Comparison of ENCODE assay signal across 22 cellular contexts in the genomic region with DNA sequence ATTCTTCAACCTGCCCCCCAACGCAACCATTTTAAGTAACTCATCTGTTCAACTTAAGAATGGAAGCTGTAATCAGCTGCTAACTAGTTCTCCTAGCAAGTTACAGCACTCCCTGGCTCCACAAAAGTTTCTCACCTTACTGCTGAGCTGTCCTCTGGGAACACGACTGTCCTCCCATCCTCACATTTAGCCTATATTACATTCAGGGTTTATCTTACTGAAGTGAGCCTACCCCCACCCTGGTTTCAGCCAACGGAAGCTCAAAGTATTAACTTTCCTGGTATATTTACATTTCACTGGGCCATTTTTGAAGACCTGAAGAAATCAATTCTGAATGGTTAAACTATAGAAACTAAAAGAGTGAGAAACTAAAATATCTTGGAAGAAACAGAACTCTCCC.
DNase-seq lines count a peak whose midpoint lies in the region; ATAC-seq, FAIRE-seq and TF ChIP-seq lines count a peak whose summit lies in the region.
"Had no signal": no experiment of that assay in that cellular context is flagged by ENCODE, and none has a peak within 500 bp of the region (broad histone marks: within the 10 kb centered on the region; RNA-seq: fewer than 3 reads in every experiment).

No MANE protein-coding gene starts in this region.

- WGBS in GM12878 (ENCODE audit: insufficient coverage, insufficient replicate concordance, low lambda C conversion rate, missing lambda C conversion rate) = 50% methylated on average over 3 of the region's 3 CpGs

- H3K4me3 ChIP-seq in Karpas-422 (ENCODE audit: low read length) (peak overlapping the region; percentile 47), GM12878 (no peak overlapping the region), osteoblast (ENCODE audit: insufficient read depth, low read length) (no peak overlapping the region)
- H3K4me3 ChIP-seq: HAP-1, K562 had no signal

- BruUV-seq in GM12878 (replicated peaks; lab: Mats Ljungman, UMichigan) = no TSS peak

- H3K4me2 ChIP-seq in Karpas-422 (ENCODE audit: low read depth, low read length, poor library complexity, severe bottlenecking) (peak overlapping the region; percentile 75), GM12878 (ENCODE audit: control insufficient read depth, insufficient read depth) (no peak overlapping the region; the same call in 1 of the 2 replicates), osteoblast (ENCODE audit: insufficient read depth, low read length) (no peak overlapping the region)

- H3K27me3 ChIP-seq in Karpas-422 (ENCODE audit: low read length) = no peaks in the 10 kb centered on the region
- no peaks in the 10 kb centered on the region for H3K27me3 ChIP-seq in GM12878 (replicated peaks in 1 of 2; ENCODE audit: control insufficient read depth in 2 of 2, insufficient read depth in 2 of 2, low read length in 1 of 2)
- no peaks in the 10 kb centered on the region for H3K27me3 ChIP-seq in osteoblast (ENCODE audit: insufficient read depth, low read length)

- H3K27ac ChIP-seq in Karpas-422 (ENCODE audit: low read length) (peak overlapping the region; percentile 96), GM12878 (ENCODE audit: control insufficient read depth, insufficient read depth) (0 out of 2 replicates have a peak overlapping the region, but pooled peaks have one; percentile 11), osteoblast (ENCODE audit: low read depth, low read length) (no peak overlapping the region)
- H3K27ac ChIP-seq: C4-2B, RWPE1 had no signal

- no peak for TF ChIP-seq CTCF in GM12878 (IDR thresholded peaks at IDR 0.05 in 2 of 3, conservative IDR thresholded peaks at IDR 0.05 in 1 of 3; ENCODE audit: control insufficient read depth in 2 of 3, extremely low read depth in 1 of 3, insufficient read depth in 1 of 3, low read depth in 3 of 3, low read length in 3 of 3)
- no peak for TF ChIP-seq CTCF in osteoblast (IDR thresholded peaks at IDR 0.05; ENCODE audit: extremely low read depth, low read depth, low read length)

- POLR2A ChIA-PET in GM12878 (lab: Charles Lee) = interaction anchor here (0.8 to 2.1 kb wide), 2 partner anchors 41 to 62 kb away, joined by 3 to 6 read pairs; no protein-coding TSS in a partner anchor

- no peak; the same call in 2 of the 3 replicates for ATAC-seq in GM12878
- no peak for ATAC-seq in GM18502 (IDR thresholded peaks at IDR 0.05; ENCODE audit: poor library complexity, unreplicated experiment)
- ATAC-seq: K562, PC-3 had no signal

- H2AFZ ChIP-seq in Karpas-422 (ENCODE audit: low read length) (peak overlapping the region; percentile 72), GM12878 (ENCODE audit: control insufficient read depth, low read depth, low read length) (peak overlapping the region; percentile 61), osteoblast (ENCODE audit: low read length) (peak overlapping the region; percentile 33)

- DNase-seq in GM12892 (ENCODE audit: insufficient read length) = no peak
- peak; percentile 71 for DNase-seq in Karpas-422
- no peak for DNase-seq in GM12878 (ENCODE audit: low read depth, low spot score)
- no peak for DNase-seq in osteoblast (ENCODE audit: insufficient read length, low spot score, missing footprints)
- DNase-seq in AG20443 (ENCODE audit: low spot score) = no peak
- DNase-seq in NCI-H2227 (lab: John Stamatoyannopoulos, UW; ENCODE audit: unreplicated experiment) = no peak
- DNase-seq: ACHN, AML-193, NCI-H1092, NCI-H146, NCI-H2081, NCI-H510A, NCI-H774, PC-3, T-helper 1 cell, T1000 had no signal

- H4K20me1 ChIP-seq in Karpas-422 (ENCODE audit: insufficient read depth, low read depth, low read length) (no peaks in the 10 kb centered on the region), GM12878 (ENCODE audit: control insufficient read depth, insufficient read depth) (no peaks in the 10 kb centered on the region), osteoblast (ENCODE audit: insufficient read depth, low read length) (no peaks in the 10 kb centered on the region)

- in situ Hi-C loops in GM12878 (cut with MboI) = no loop called here

- intact Hi-C loops in GM12878 (cut with micrococcal nuclease; ENCODE audit: unreplicated experiment) = no loop called here

- H3K9me3 ChIP-seq in Karpas-422 (ENCODE audit: low read length) (peaks cover 5% of the 10 kb centered on the region; the same call in 1 of the 2 replicates), GM12878 (replicated peaks; ENCODE audit: control insufficient read depth, insufficient read depth, low read length) (peaks cover 3% of the 10 kb centered on the region; the same call in 2 of the 3 replicates), osteoblast (ENCODE audit: low read depth, low read length) (no peaks in the 10 kb centered on the region)
- H3K9me3 ChIP-seq: HAP-1 had no signal

- RAD21 ChIA-PET in GM12878 (lab: Charles Lee; ENCODE audit: unreplicated experiment) = interaction anchor here (0.7 to 1.9 kb wide), 6 partner anchors 9 to 41 kb away, joined by 3 to 7 read pairs (median 4); no protein-coding TSS in a partner anchor

- no peaks in the 10 kb centered on the region for H3K9me2 ChIP-seq in Karpas-422 (replicated peaks; ENCODE audit: insufficient read depth, low read length)

- FAIRE-seq in GM12892 (lab: Jason Lieb, UNC) (peak; percentile 63), GM12878 (lab: Jason Lieb, UNC) (no peak)
- FAIRE-seq: D721Med, K562 had no signal

- CTCF ChIA-PET in GM12878 (lab: Yijun Ruan, JAX) = interaction anchor here (0.8 to 2.9 kb wide), 4 partner anchors 12 to 1894 kb away, joined by 3 to 11 read pairs (median 4); no protein-coding TSS in a partner anchor

- no peaks in the 10 kb centered on the region for H3K36me3 ChIP-seq in Karpas-422 (ENCODE audit: insufficient read depth, low read length)
- no peaks in the 10 kb centered on the region for H3K36me3 ChIP-seq in GM12878 (ENCODE audit: control insufficient read depth in 2 of 2, insufficient read depth in 2 of 2, low read length in 1 of 2)
- H3K36me3 ChIP-seq in osteoblast (ENCODE audit: insufficient read depth, low read length) = no peaks in the 10 kb centered on the region
- H3K36me3 ChIP-seq: HAP-1 had no signal

- H3K79me2 ChIP-seq in Karpas-422 (ENCODE audit: low read length) (0 out of 2 replicates have a peak, but pooled peaks cover 1% of the 10 kb centered on the region), GM12878 (ENCODE audit: control insufficient read depth, insufficient read depth, low read length) (no peaks in the 10 kb centered on the region), osteoblast (ENCODE audit: insufficient read depth, low read length) (no peaks in the 10 kb centered on the region)

- H3K4me1 ChIP-seq in Karpas-422 (ENCODE audit: low read length) = peaks cover 55% of the 10 kb centered on the region
- peaks cover 13% of the 10 kb centered on the region for H3K4me1 ChIP-seq in GM12878 (ENCODE audit: control insufficient read depth, insufficient read depth, low read length)
- no peaks in the 10 kb centered on the region for H3K4me1 ChIP-seq in osteoblast (ENCODE audit: insufficient read depth, low read length)
- H3K4me1 ChIP-seq: HAP-1 had no signal

- SMC1A ChIA-PET in GM12878 (lab: Charles Lee; ENCODE audit: uncharacterized antibody, unreplicated experiment) = interaction anchor here (0.8 to 3.1 kb wide), 9 partner anchors 8 to 76 kb away, joined by 4 to 21 read pairs (median 7); no protein-coding TSS in a partner anchor

- no peak for TF ChIP-seq POLR2A in GM12892 (IDR thresholded peaks at IDR 0.05; ENCODE audit: low read depth, low read length)
- TF ChIP-seq POLR2A in GM12878 (IDR thresholded peaks at IDR 0.05; ENCODE audit: low read depth, low read length) = no peak

- TF ChIP-seq EP300 in GM12878 (IDR thresholded peaks at IDR 0.05; ENCODE audit: borderline replicate concordance in 1 of 2, control insufficient read depth in 1 of 2, low read depth in 2 of 2, low read length in 2 of 2) = no peak

- H3K9ac ChIP-seq in Karpas-422 (ENCODE audit: low read length) (peak overlapping the region; percentile 69), GM12878 (ENCODE audit: control insufficient read depth, insufficient read depth, low read length) (no peak overlapping the region)

- TF ChIP-seq RAD21 in GM12878 (IDR thresholded peaks at IDR 0.05; ENCODE audit: insufficient read depth, low read depth, low read length) = no peak

TF ChIP-seq in GM12878, 131 proteins besides CTCF, POLR2A, EP300 and RAD21:
- TF ChIP-seq CHD4 (IDR thresholded peaks at IDR 0.05) (no peak), SREBF1 (IDR thresholded peaks at IDR 0.05; ENCODE audit: low read length) (no peak), JUNB (IDR thresholded peaks at IDR 0.05) (no peak)
